Comparison of ENCODE assay signal across 8 cellular contexts in the genomic region with DNA sequence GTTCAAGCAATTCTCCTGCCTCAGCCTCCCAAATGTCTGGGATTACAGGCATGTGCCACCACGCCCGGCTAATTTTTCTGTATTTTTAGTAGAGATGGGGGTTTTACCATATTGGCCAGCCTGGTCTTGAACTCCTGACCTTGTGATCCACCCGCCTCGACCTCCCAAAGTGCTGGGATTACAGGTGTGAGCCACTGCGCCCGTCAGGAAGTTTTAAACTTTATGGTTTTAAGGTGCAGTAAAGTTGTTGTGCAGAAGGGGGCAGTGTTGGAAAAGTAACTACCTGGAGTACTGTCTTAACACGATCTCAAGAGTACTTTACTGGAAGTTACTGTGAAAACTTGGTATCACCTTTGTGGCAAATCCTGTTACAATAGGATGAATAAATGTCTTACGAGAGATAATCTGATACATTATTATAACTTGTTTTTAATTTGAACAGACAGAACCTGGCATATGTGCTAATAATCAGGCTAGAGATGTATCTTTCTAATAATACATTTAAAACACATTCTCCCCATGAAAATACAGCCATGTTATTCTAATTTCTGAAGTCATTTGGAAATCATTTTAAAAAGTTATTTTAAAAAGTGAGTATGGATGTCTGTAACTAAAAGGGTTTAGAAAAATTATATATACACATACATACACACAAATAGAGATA. TPM values are rescaled to one million over a fixed set of nuclear protein-coding genes. Genes with fewer than 3 reads are reported as not detected.
A peak's percentile ranks its signal among the peaks of the same experiment; 100 is the strongest.
DNase-seq lines count a peak whose midpoint lies in the region; ATAC-seq and TF ChIP-seq lines count a peak whose summit lies in the region.

No MANE protein-coding gene starts in this region.

- no peaks in the 10 kb centered on the region for H3K36me3 Mint-ChIP-seq in T-helper 2 cell treated with Interferon-gamma antibody and Interleukin-4, amounts not matched to agents 5 μg/mL and 100 μg/mL, for 36 hours (ENCODE audit: low read depth)
- H3K36me3 Mint-ChIP-seq in brain: no peaks in the 10 kb centered on the region

- ATAC-seq in HG03457 (IDR thresholded peaks at IDR 0.05; ENCODE audit: unreplicated experiment): no peak

- peak; percentile 22 to 60 for DNase-seq in activated CD4-positive, alpha-beta T cell treated with anti-CD3 and anti-CD28 coated beads for 24 hours (ENCODE audit: low read depth in 2 of 2)
- DNase-seq in activated CD4-positive, alpha-beta T cell treated with anti-CD3 and anti-CD28 coated beads for 1 hour: no peak
- DNase-seq in MV-4-11 (lab: John Stamatoyannopoulos, UW) (peak; percentile 19), islet precursor cell (peak; percentile 71)
- DNase-seq in T-helper 2 cell treated with Interferon-gamma antibody and Interleukin-4, amounts not matched to agents 5 μg/mL and 100 μg/mL, for 36 hours (ENCODE audit: low spot score): peak; percentile 51
- peak; percentile 71 for DNase-seq in stimulated activated CD4-positive, alpha-beta T cell treated with anti-CD3 and anti-CD28 coated beads, Interleukin-4, amount 100 ng/mL, for 24 hours

- no peaks in the 10 kb centered on the region for H3K9me3 Mint-ChIP-seq in T-helper 2 cell treated with Interferon-gamma antibody and Interleukin-4, amounts not matched to agents 5 μg/mL and 100 μg/mL, for 36 hours
- H3K9me3 Mint-ChIP-seq in brain: no peaks in the 10 kb centered on the region

- no peaks in the 10 kb centered on the region for H3K27me3 Mint-ChIP-seq in T-helper 2 cell treated with Interferon-gamma antibody and Interleukin-4, amounts not matched to agents 5 μg/mL and 100 μg/mL, for 36 hours (ENCODE audit: low read depth)
- no peaks in the 10 kb centered on the region for H3K27me3 Mint-ChIP-seq in brain

- H3K4me3 Mint-ChIP-seq in T-helper 2 cell treated with Interferon-gamma antibody and Interleukin-4, amounts not matched to agents 5 μg/mL and 100 μg/mL, for 36 hours: no peak overlapping the region
- no peak overlapping the region for H3K4me3 Mint-ChIP-seq in brain

- no peak overlapping the region for H3K27ac Mint-ChIP-seq in T-helper 2 cell treated with Interferon-gamma antibody and Interleukin-4, amounts not matched to agents 5 μg/mL and 100 μg/mL, for 36 hours
- no peak overlapping the region for H3K27ac Mint-ChIP-seq in brain

- peaks cover 7% of the 10 kb centered on the region for H3K4me1 Mint-ChIP-seq in T-helper 2 cell treated with Interferon-gamma antibody and Interleukin-4, amounts not matched to agents 5 μg/mL and 100 μg/mL, for 36 hours (ENCODE audit: low read depth)
- H3K4me1 Mint-ChIP-seq in brain: no peaks in the 10 kb centered on the region

- peak; percentile 66 to 80 for TF ChIP-seq CTCF in brain (conservative IDR thresholded peaks at IDR 0.05)

RNA-seq across cellular contexts. Expression of gene SPDYA, which starts 10.8 kb away (rescaled TPM):
- not detected for polyA plus RNA-seq in brain (ENCODE audit: insufficient read depth, low read depth, low replicate concordance)

RNA-seq across cellular contexts. Expression of gene TRMT61B, which starts 48.7 kb away (rescaled TPM):
- polyA plus RNA-seq in brain (ENCODE audit: insufficient read depth, low read depth, low replicate concordance): 11.6 TPM
